Comparison of ENCODE assay signal across 8 cellular contexts in genomic region chr3:100210777-100211145, GRCh38. TPM values are rescaled to one million over a fixed set of nuclear protein-coding genes. Genes with fewer than 3 reads are reported as not detected.
DNase-seq lines count a peak whose midpoint lies in the region; ATAC-seq and TF ChIP-seq lines count a peak whose summit lies in the region.

No MANE protein-coding gene starts in this region.

- no peaks in the 10 kb centered on the region for H3K27me3 ChIP-seq in Peyer's patch
- no peaks in the 10 kb centered on the region for H3K27me3 ChIP-seq in gastroesophageal sphincter
- no peaks in the 10 kb centered on the region for H3K27me3 ChIP-seq in gastrocnemius medialis
- no peaks in the 10 kb centered on the region for H3K27me3 ChIP-seq in SK-N-SH (ENCODE audit: insufficient read depth)

- peaks cover 16% of the 10 kb centered on the region for H3K36me3 Mint-ChIP-seq in activated CD4-positive, alpha-beta T cell treated with anti-CD3 and anti-CD28 coated beads, Interleukin-2, amount 10 ng/mL, durations not matched to agents 7 days and 5 days (ENCODE audit: low read depth)

- no peak overlapping the region for H2AFZ ChIP-seq in SK-N-SH (ENCODE audit: low read depth)

- TF ChIP-seq EP300 in gastroesophageal sphincter (IDR thresholded peaks at IDR 0.05), result no peak
- no peak for TF ChIP-seq EP300 in SK-N-SH (IDR thresholded peaks at IDR 0.05; ENCODE audit: borderline replicate concordance in 1 of 2, low read depth in 1 of 2, low read length in 1 of 2)

- DNase-seq in activated CD4-positive, alpha-beta T cell treated with anti-CD3 and anti-CD28 coated beads, Interleukin-2, amount 10 ng/mL, durations not matched to agents 7 days and 5 days, result peak; percentile 6
- no peak for DNase-seq in activated CD4-positive, alpha-beta T cell treated with anti-CD3 and anti-CD28 coated beads for 4 hours
- DNase-seq in Peyer's patch, result no peak
- DNase-seq in gastrocnemius medialis, result no peak
- no peak for DNase-seq in SK-N-SH
- DNase-seq in activated CD4-positive, alpha-beta T cell treated with anti-CD3 and anti-CD28 coated beads, Interleukin-2, amount 50 U/mL, for 48 hours, result no peak
- no peak for DNase-seq in RPMI8226

- H3K9me3 ChIP-seq in Peyer's patch (no peaks in the 10 kb centered on the region), gastroesophageal sphincter (no peaks in the 10 kb centered on the region), gastrocnemius medialis (no peaks in the 10 kb centered on the region), SK-N-SH (no peaks in the 10 kb centered on the region)

- TF ChIP-seq RAD21 in SK-N-SH (IDR thresholded peaks at IDR 0.05; ENCODE audit: low read length), result no peak

- TF ChIP-seq CTCF in Peyer's patch (IDR thresholded peaks at IDR 0.05), result no peak
- TF ChIP-seq CTCF in gastroesophageal sphincter (IDR thresholded peaks at IDR 0.05), result no peak
- TF ChIP-seq CTCF in gastrocnemius medialis (IDR thresholded peaks at IDR 0.05 in 4 of 5, conservative IDR thresholded peaks at IDR 0.05 in 1 of 5), result no peak
- no peak for TF ChIP-seq CTCF in SK-N-SH (IDR thresholded peaks at IDR 0.05)

- POLR2A ChIA-PET in activated CD4-positive, alpha-beta T cell treated with anti-CD3 and anti-CD28 coated beads, Interleukin-2, amount 10 ng/mL, durations not matched to agents 7 days and 5 days (lab: Charles Lee), result no interaction called here
- POLR2A ChIA-PET in SK-N-SH (lab: Yijun Ruan, JAX), result no interaction called here

- no peaks in the 10 kb centered on the region for H4K20me1 ChIP-seq in SK-N-SH (ENCODE audit: insufficient read depth)

- intact Hi-C loops in gastrocnemius medialis (cut with DNase I; ENCODE audit: low total_unique reads), result no loop called here

- ATAC-seq in gastroesophageal sphincter (peak; percentile 52), gastrocnemius medialis (peak in 1 of 2 donors; percentile 44)

- H3K27ac ChIP-seq in Peyer's patch (peak overlapping the region in 3 of 4 donors; percentile 43 to 83 (median 44)), gastroesophageal sphincter (peak overlapping the region; percentile 77 to 91 (median 81)), gastrocnemius medialis (peak overlapping the region; percentile 1 to 66 (median 54)), SK-N-SH (ENCODE audit: low read depth in 2 of 2, low read length in 1 of 2) (no peak overlapping the region)

- no peak overlapping the region for H3K9ac ChIP-seq in SK-N-SH

- WGBS in gastroesophageal sphincter (ENCODE audit: low coverage in 1 of 2), 2 donors, result 0 to 11% methylated on average over 3 of the region's 3 CpGs
- WGBS in SK-N-SH (ENCODE audit: low lambda C conversion rate), result 45% methylated on average over 3 of the region's 3 CpGs

- peaks cover 7% of the 10 kb centered on the region for H3K9me3 Mint-ChIP-seq in activated CD4-positive, alpha-beta T cell treated with anti-CD3 and anti-CD28 coated beads, Interleukin-2, amount 10 ng/mL, durations not matched to agents 7 days and 5 days

- no peak overlapping the region for H3K4me3 ChIP-seq in Peyer's patch
- no peak overlapping the region for H3K4me3 ChIP-seq in gastroesophageal sphincter
- no peak overlapping the region for H3K4me3 ChIP-seq in gastrocnemius medialis
- no peak overlapping the region for H3K4me3 ChIP-seq in SK-N-SH (ENCODE audit: low read depth in 2 of 2, low read length in 1 of 2)

- no peak overlapping the region for H3K4me2 ChIP-seq in SK-N-SH

- CTCF ChIA-PET in activated CD4-positive, alpha-beta T cell treated with anti-CD3 and anti-CD28 coated beads, Interleukin-2, amount 10 ng/mL, durations not matched to agents 7 days and 5 days (lab: Charles Lee), result no interaction called here
- CTCF ChIA-PET in SK-N-SH (lab: Yijun Ruan, JAX), result interaction anchor here (1.6 kb wide), 1 partner anchor 18 kb away, joined by 4 read pairs; no protein-coding TSS in a partner anchor

- in situ Hi-C loops in gastrocnemius medialis (cut with MboI; ENCODE audit: low sequenced_read_pairs in 4 of 4), result no loop called here

- TF ChIP-seq POLR2A in Peyer's patch (IDR thresholded peaks at IDR 0.05) (no peak), gastroesophageal sphincter (IDR thresholded peaks at IDR 0.05) (no peak), gastrocnemius medialis (IDR thresholded peaks at IDR 0.05) (no peak)

- no peaks in the 10 kb centered on the region for H3K36me3 ChIP-seq in Peyer's patch
- H3K36me3 ChIP-seq in gastroesophageal sphincter, result no peaks in the 10 kb centered on the region
- H3K36me3 ChIP-seq in gastrocnemius medialis, result no peaks in the 10 kb centered on the region
- H3K36me3 ChIP-seq in SK-N-SH (replicated peaks in 1 of 2; ENCODE audit: control insufficient read depth in 1 of 2, insufficient read depth in 2 of 2, low read length in 1 of 2), result no peaks in the 10 kb centered on the region

- H3K27ac Mint-ChIP-seq in activated CD4-positive, alpha-beta T cell treated with anti-CD3 and anti-CD28 coated beads, Interleukin-2, amount 10 ng/mL, durations not matched to agents 7 days and 5 days, result peak overlapping the region; percentile 87

- no peaks in the 10 kb centered on the region for H3K79me2 ChIP-seq in SK-N-SH (ENCODE audit: insufficient read depth)

- no peak overlapping the region for H3K4me3 Mint-ChIP-seq in activated CD4-positive, alpha-beta T cell treated with anti-CD3 and anti-CD28 coated beads, Interleukin-2, amount 10 ng/mL, durations not matched to agents 7 days and 5 days

- peaks cover 4% of the 10 kb centered on the region for H3K27me3 Mint-ChIP-seq in activated CD4-positive, alpha-beta T cell treated with anti-CD3 and anti-CD28 coated beads, Interleukin-2, amount 10 ng/mL, durations not matched to agents 7 days and 5 days

- H3K9me2 ChIP-seq in SK-N-SH, result no peaks in the 10 kb centered on the region

- H3K4me1 ChIP-seq in Peyer's patch, result peaks cover 0 to 11% (median 0%) of the 10 kb centered on the region in 4 donors
- H3K4me1 ChIP-seq in gastroesophageal sphincter, result peaks cover 10 to 34% (median 14%) of the 10 kb centered on the region in 3 donors
- peaks cover 17 to 22% of the 10 kb centered on the region in 2 donors for H3K4me1 ChIP-seq in gastrocnemius medialis
- no peaks in the 10 kb centered on the region; a peak in 1 of 4 replicates for H3K4me1 ChIP-seq in SK-N-SH (ENCODE audit: control insufficient read depth in 1 of 2, insufficient read depth in 2 of 2, low read depth in 1 of 2, low read length in 1 of 2)

- H3K4me1 Mint-ChIP-seq in activated CD4-positive, alpha-beta T cell treated with anti-CD3 and anti-CD28 coated beads, Interleukin-2, amount 10 ng/mL, durations not matched to agents 7 days and 5 days, result peaks cover 26% of the 10 kb centered on the region

- no peaks in the 10 kb centered on the region for H3F3A ChIP-seq in SK-N-SH (replicated peaks; ENCODE audit: insufficient read depth)

TF ChIP-seq in SK-N-SH, 30 proteins besides CTCF, POLR2A, EP300 and RAD21 (continues in another document):
- TF ChIP-seq MAX (IDR thresholded peaks at IDR 0.05; ENCODE audit: low read depth) (no peak), FOXJ3 (CRISPR knock-in tag; IDR thresholded peaks at IDR 0.05) (no peak), MXI1 (IDR thresholded peaks at IDR 0.05; ENCODE audit: low read depth, low read length) (no peak), EZH2phosphoT487 (IDR thresholded peaks at IDR 0.05; ENCODE audit: borderline replicate concordance, low read depth) (no peak), NFIC (IDR thresholded peaks at IDR 0.05; ENCODE audit: borderline replicate concordance) (no peak), YY1 (IDR thresholded peaks at IDR 0.05; ENCODE audit: low read depth) (no peak), USF2 (IDR thresholded peaks at IDR 0.05; ENCODE audit: borderline replicate concordance, low read depth, low read length) (no peak), RFX5 (IDR thresholded peaks at IDR 0.05; ENCODE audit: low read length) (no peak), JUND (IDR thresholded peaks at IDR 0.05) (no peak), TAF1 (IDR thresholded peaks at IDR 0.05; ENCODE audit: borderline replicate concordance, low read depth, low read length) (no peak), TEAD4 (IDR thresholded peaks at IDR 0.05; ENCODE audit: borderline replicate concordance, insufficient read depth) (no peak), TCF12 (IDR thresholded peaks at IDR 0.05) (no peak), NRF1 (IDR thresholded peaks at IDR 0.05; ENCODE audit: low read depth, low read length) (no peak), RXRA (IDR thresholded peaks at IDR 0.05; ENCODE audit: borderline replicate concordance, low read depth) (no peak), SIN3A (IDR thresholded peaks at IDR 0.05; ENCODE audit: borderline replicate concordance, low read depth, low read length) (no peak), RCOR1 (IDR thresholded peaks at IDR 0.05; ENCODE audit: low read length) (no peak)

RNA-seq across cellular contexts. Expression of gene TBC1D23, which starts 50.0 kb away (rescaled TPM):
- total RNA-seq in activated CD4-positive, alpha-beta T cell treated with anti-CD3 and anti-CD28 coated beads, Interleukin-2, amount 10 ng/mL, durations not matched to agents 7 days and 5 days, result 10 to 100 TPM; 28.2 to 28.6 TPM
- total RNA-seq in Peyer's patch (10 to 100 TPM; 29.7 to 57.4 (median 38.4) TPM), gastroesophageal sphincter (10 to 100 TPM; 23.9 to 37.2 (median 34.0) TPM), gastrocnemius medialis (10 to 100 TPM; 14.2 to 56.4 (median 45.0) TPM)
- 6.7 and 10.9 TPM in 2 replicates for polyA plus RNA-seq in SK-N-SH (2012; rRNA removed)
- 11.7 and 13.6 TPM in 2 replicates for polyA plus RNA-seq in SK-N-SH (2012; cell fraction: cytosol; rRNA removed)
- 6.5 and 11.0 TPM in 2 replicates for polyA plus RNA-seq in SK-N-SH (2012; cell fraction: nucleus; rRNA removed)

Comparison
In these comparisons a context has a peak if more than half of its experiments do, and no peak if none do; other contexts are left out.
1. H3K27ac ChIP-seq: peak in Peyer's patch (3 of 4), gastroesophageal sphincter (4 of 4) and gastrocnemius medialis (4 of 4); none in SK-N-SH (0 of 2).